11 cellular contexts compared by ENCODE assay signal in the genomic region with DNA sequence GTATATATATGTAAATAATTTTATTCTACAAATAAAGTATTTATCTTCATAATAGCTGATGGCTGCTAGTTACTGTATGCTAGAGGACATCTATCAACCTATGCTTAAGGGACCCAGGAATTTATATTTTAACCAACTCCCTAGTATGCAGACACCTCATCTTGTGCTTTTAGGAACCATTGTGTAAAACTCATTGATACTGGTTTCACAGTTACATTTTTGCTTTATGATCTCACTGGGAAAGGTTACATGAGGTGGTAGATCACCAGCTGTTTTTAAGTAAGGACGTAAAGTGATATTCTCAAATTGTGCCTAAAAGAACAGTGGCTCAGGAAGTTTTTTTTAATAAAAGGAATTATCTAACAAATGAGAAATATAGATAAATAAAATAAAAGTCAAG. TPM values are rescaled to one million over a fixed set of nuclear protein-coding genes. Genes with fewer than 3 reads are reported as not detected.
DNase-seq lines count a peak whose midpoint lies in the region; ATAC-seq, FAIRE-seq and TF ChIP-seq lines count a peak whose summit lies in the region.
"Had no signal": no experiment of that assay in that cellular context is flagged by ENCODE, and none has a peak within 500 bp of the region (broad histone marks: within the 10 kb centered on the region; RNA-seq: fewer than 3 reads in every experiment).

No MANE protein-coding gene starts in this region.

- H3K27ac ChIP-seq in HepG2 (ENCODE audit: extremely low read length, insufficient read depth, low read length) = no peak overlapping the region
- no peak overlapping the region for H3K27ac ChIP-seq in right lobe of liver
- H3K27ac ChIP-seq: C4-2B had no signal

- H3K36me3 ChIP-seq in HepG2 (replicated peaks in 1 of 2; ENCODE audit: control insufficient read depth in 1 of 2, insufficient read depth in 2 of 2, low read length in 2 of 2) = peaks cover 6 to 30% of the 10 kb centered on the region in 2 experiments; a peak in 4 of 5 replicates
- no peaks in the 10 kb centered on the region for H3K36me3 ChIP-seq in right lobe of liver
- H3K36me3 ChIP-seq: colonic mucosa had no signal

- H4K20me1 ChIP-seq in HepG2 (ENCODE audit: insufficient read depth, low read length) = no peaks in the 10 kb centered on the region

- H3K4me1 ChIP-seq in HepG2 (ENCODE audit: insufficient read depth, low read length) = peaks cover 30% of the 10 kb centered on the region
- no peaks in the 10 kb centered on the region for H3K4me1 ChIP-seq in right lobe of liver
- H3K4me1 ChIP-seq: colonic mucosa had no signal

- no peak overlapping the region for H3K4me3 Mint-ChIP-seq in activated CD8-positive, alpha-beta T cell treated with anti-CD3 and anti-CD28 coated beads for 36 hours
- H3K4me3 Mint-ChIP-seq: nephron had no signal

- TF ChIP-seq EP300 in HepG2 (IDR thresholded peaks at IDR 0.05; ENCODE audit: low read depth in 2 of 2, low read length in 2 of 2) = no peak
- TF ChIP-seq EP300 in HepG2 (CRISPR knock-in tag; IDR thresholded peaks at IDR 0.05; ENCODE audit: borderline replicate concordance) = no peak

- H3K27ac Mint-ChIP-seq in activated CD8-positive, alpha-beta T cell treated with anti-CD3 and anti-CD28 coated beads for 36 hours = peak overlapping the region; percentile 94
- H3K27ac Mint-ChIP-seq: nephron had no signal

- no peak for TF ChIP-seq RAD21 in HepG2 (CRISPR knock-in tag; IDR thresholded peaks at IDR 0.05)

- peaks cover 62% of the 10 kb centered on the region for H3K4me1 Mint-ChIP-seq in activated CD8-positive, alpha-beta T cell treated with anti-CD3 and anti-CD28 coated beads for 36 hours (ENCODE audit: low read depth)

- DNase-seq in HepG2 (ENCODE audit: low spot score) (peak; percentile 9), right lobe of liver (no peak), fibroblast of pulmonary artery (ENCODE audit: low read depth) (peak; percentile 88), urothelium cell line (ENCODE audit: low spot score) (peak; percentile 65), KBM-7 (no peak)
- no peak for DNase-seq in activated CD8-positive, alpha-beta T cell treated with anti-CD3 and anti-CD28 coated beads for 36 hours
- DNase-seq: colonic mucosa had no signal

- POLR2A ChIA-PET in HepG2 (lab: Yijun Ruan, JAX) = interaction anchor here (1.1 to 2.8 kb wide), 3 partner anchors 10 to 74 kb away, joined by 3 to 22 read pairs (median 5); no protein-coding TSS in a partner anchor
- POLR2A ChIA-PET in activated CD8-positive, alpha-beta T cell treated with anti-CD3 and anti-CD28 coated beads for 36 hours (lab: Charles Lee) = interaction anchor here (1.2 to 10.5 kb wide), 5 partner anchors 11 to 86 kb away, joined by 3 to 420 read pairs (median 39); no protein-coding TSS in a partner anchor

- H3K4me3 ChIP-seq in HepG2 (replicated peaks in 1 of 3; ENCODE audit: insufficient read depth in 1 of 3, low read depth in 2 of 3, low read length in 3 of 3) (no peak overlapping the region), right lobe of liver (no peak overlapping the region), fibroblast of pulmonary artery (replicated peaks; ENCODE audit: low read depth, low read length) (no peak overlapping the region)
- H3K4me3 ChIP-seq: colonic mucosa had no signal

- H3K9me3 ChIP-seq in HepG2 (ENCODE audit: low read length) (no peaks in the 10 kb centered on the region), right lobe of liver (no peaks in the 10 kb centered on the region)
- H3K9me3 ChIP-seq: colonic mucosa had no signal

- BruUV-seq in HepG2 (replicated peaks; lab: Mats Ljungman, UMichigan) = no TSS peak

- WGBS in HepG2 (ENCODE audit: low lambda C conversion rate) = 100% methylated on average over 1 of the region's 1 CpG
- WGBS in right lobe of liver (ENCODE audit: insufficient coverage, low coverage, low lambda C conversion rate, missing lambda C conversion rate) = 91% methylated on average over 1 of the region's 1 CpG

- no peaks in the 10 kb centered on the region for H3K27me3 Mint-ChIP-seq in activated CD8-positive, alpha-beta T cell treated with anti-CD3 and anti-CD28 coated beads for 36 hours

- no peak overlapping the region for H3K4me2 ChIP-seq in HepG2 (ENCODE audit: low read depth, low read length)

- no peak for TF ChIP-seq CTCF in HepG2 (CRISPR knock-in tag; IDR thresholded peaks at IDR 0.05)
- no peak for TF ChIP-seq CTCF in right lobe of liver (IDR thresholded peaks at IDR 0.05)
- TF ChIP-seq CTCF in activated CD8-positive, alpha-beta T cell treated with anti-CD3 and anti-CD28 coated beads for 36 hours (IDR thresholded peaks at IDR 0.05) = no peak
- no peak for TF ChIP-seq CTCF in fibroblast of pulmonary artery (IDR thresholded peaks at IDR 0.05; ENCODE audit: low read length, missing control alignments)

- H3K79me2 ChIP-seq in HepG2 (ENCODE audit: insufficient read depth, low read length) = peaks cover 11% of the 10 kb centered on the region

- peaks cover 8% of the 10 kb centered on the region for H3K9me3 Mint-ChIP-seq in activated CD8-positive, alpha-beta T cell treated with anti-CD3 and anti-CD28 coated beads for 36 hours

- ATAC-seq in HepG2 (no peak), right lobe of liver (no peak), HG03457 (IDR thresholded peaks at IDR 0.05; ENCODE audit: unreplicated experiment) (no peak), HG03045 (IDR thresholded peaks at IDR 0.05; ENCODE audit: unreplicated experiment) (no peak)
- peak; percentile 43 for ATAC-seq in activated CD8-positive, alpha-beta T cell treated with anti-CD3 and anti-CD28 coated beads for 36 hours

- TF ChIP-seq POLR2A in HepG2 (IDR thresholded peaks at IDR 0.05; ENCODE audit: insufficient read depth in 1 of 2, low read depth in 2 of 2, low read length in 2 of 2) (no peak), right lobe of liver (IDR thresholded peaks at IDR 0.05) (no peak)

- H3K27me3 ChIP-seq in HepG2 (ENCODE audit: control insufficient read depth in 1 of 2, insufficient read depth in 2 of 2, low read length in 2 of 2) = no peaks in the 10 kb centered on the region
- no peaks in the 10 kb centered on the region for H3K27me3 ChIP-seq in right lobe of liver
- H3K27me3 ChIP-seq: colonic mucosa had no signal

- intact Hi-C loops in HepG2 (cut with micrococcal nuclease; ENCODE audit: unreplicated experiment) = no loop called here
- intact Hi-C loops in right lobe of liver (cut with DNase I) = no loop called here
- intact Hi-C loops in activated CD8-positive, alpha-beta T cell treated with anti-CD3 and anti-CD28 coated beads for 36 hours (cut with micrococcal nuclease) = no loop called here

- CTCF ChIA-PET in HepG2 (lab: Yijun Ruan, JAX; ENCODE audit: low intra/inter-chr PET ratio, low total read pairs) = no interaction called here
- CTCF ChIA-PET in activated CD8-positive, alpha-beta T cell treated with anti-CD3 and anti-CD28 coated beads for 36 hours (lab: Charles Lee) = interaction anchor here (0.8 to 2.5 kb wide), 7 partner anchors 9 to 95 kb away, joined by 3 to 13 read pairs (median 5); a partner anchor contains a TSS

- peaks cover 58% of the 10 kb centered on the region for H3K36me3 Mint-ChIP-seq in activated CD8-positive, alpha-beta T cell treated with anti-CD3 and anti-CD28 coated beads for 36 hours (ENCODE audit: low read depth)

- H3K9ac ChIP-seq in HepG2 (ENCODE audit: insufficient read depth, low read depth, low read length) = no peak overlapping the region

- FAIRE-seq in HepG2 (lab: Jason Lieb, UNC) = no peak
- FAIRE-seq in urothelium cell line (lab: Jason Lieb, UNC) = no peak

- H2AFZ ChIP-seq in HepG2 (ENCODE audit: low read length) = no peak overlapping the region

- in situ Hi-C loops in HepG2 (cut with HindIII; ENCODE audit: extremely low pct_ligation_motif_present, low pct_unique_long_range_greater_than_20kb) (no loop called here), KBM-7 (cut with MboI; ENCODE audit: low pct_unique_long_range_greater_than_20kb, low sequenced_read_pairs) (no loop called here)

RNA-seq across cellular contexts. Expression of a gene that starts 56.4 kb away (rescaled TPM):
- 80.3 and 186 TPM in 2 replicates for total RNA-seq in HepG2 (2016; rRNA removed; fragmentation: Illumina TruSeq; extraction: Trizol)
- total RNA-seq in HepG2 (2016; cell fraction: cytosol; rRNA removed; fragmentation: Illumina TruSeq; extraction: Trizol; ENCODE audit: low read depth) = 81.7 and 81.9 TPM in 2 replicates
- 87.6 and 200 TPM in 2 replicates for total RNA-seq in HepG2 (2016; cell fraction: insoluble cytoplasmic fraction; rRNA removed; fragmentation: Illumina TruSeq; extraction: Trizol)
- 64.7 and 72.7 TPM in 2 replicates for total RNA-seq in HepG2 (2016; cell fraction: membrane; rRNA removed; fragmentation: Illumina TruSeq; extraction: Trizol)
- total RNA-seq in HepG2 (2016; cell fraction: nucleus; rRNA removed; fragmentation: Illumina TruSeq; extraction: Trizol) = 414 and 436 TPM in 2 replicates
- polyA plus RNA-seq in HepG2 (2011; rRNA removed) = 262 and 271 TPM in 2 replicates
- 66.8 and 107 TPM in 2 replicates for polyA plus RNA-seq in HepG2 (2011; cell fraction: cytosol; rRNA removed)
- 244 and 352 TPM in 2 replicates for polyA plus RNA-seq in HepG2 (2011; cell fraction: nucleus; rRNA removed)
- polyA plus RNA-seq in HepG2 (2012) = 151 and 169 TPM in 2 replicates
- polyA plus RNA-seq in HepG2 (2016; cell fraction: cytosol; fragmentation: Illumina TruSeq; extraction: Trizol; ENCODE audit: low read depth) = 21.0 and 21.9 TPM in 2 replicates
- 78.4 and 81.5 TPM in 2 replicates for polyA plus RNA-seq in HepG2 (2016; cell fraction: insoluble cytoplasmic fraction; fragmentation: Illumina TruSeq; extraction: Trizol; ENCODE audit: low read depth)
- polyA plus RNA-seq in HepG2 (2016; cell fraction: membrane; fragmentation: Illumina TruSeq; extraction: Trizol; ENCODE audit: low read depth) = 34.4 and 38.6 TPM in 2 replicates
- polyA plus RNA-seq in HepG2 (2016; cell fraction: nucleus; fragmentation: Illumina TruSeq; extraction: Trizol; ENCODE audit: insufficient read depth, low read depth) = 277 and 292 TPM in 2 replicates
- polyA minus RNA-seq in HepG2 (2011; rRNA and poly(A)+ RNA removed; ENCODE audit: low replicate concordance) = 294 and 406 TPM in 2 replicates
- polyA minus RNA-seq in HepG2 (2011; cell fraction: cytosol; rRNA and poly(A)+ RNA removed) = 134 and 182 TPM in 2 replicates
- 788 and 1,143 TPM in 2 replicates for polyA minus RNA-seq in HepG2 (2011; cell fraction: nucleus; rRNA and poly(A)+ RNA removed)
- total RNA-seq in right lobe of liver = 100 to 1,000 TPM in 4 of 6 experiments, 10 to 100 TPM in 2; 56.9 to 247 (median 160) TPM
- total RNA-seq in activated CD8-positive, alpha-beta T cell treated with anti-CD3 and anti-CD28 coated beads for 36 hours = 100 to 1,000 TPM; 239 to 248 TPM

RNA-seq across cellular contexts. Expression of a gene that starts 56.6 kb away (rescaled TPM):
- total RNA-seq in HepG2 (2016; rRNA removed; fragmentation: Illumina TruSeq; extraction: Trizol) (48.7 and 67.7 TPM in 2 replicates), right lobe of liver (10 to 100 TPM; 13.1 to 50.8 (median 19.7) TPM)
- 24.5 and 30.9 TPM in 2 replicates for total RNA-seq in HepG2 (2016; cell fraction: cytosol; rRNA removed; fragmentation: Illumina TruSeq; extraction: Trizol; ENCODE audit: low read depth)
- total RNA-seq in HepG2 (2016; cell fraction: insoluble cytoplasmic fraction; rRNA removed; fragmentation: Illumina TruSeq; extraction: Trizol) = 43.2 and 68.2 TPM in 2 replicates
- total RNA-seq in HepG2 (2016; cell fraction: membrane; rRNA removed; fragmentation: Illumina TruSeq; extraction: Trizol) = 26.1 and 28.8 TPM in 2 replicates
- 57.2 and 59.6 TPM in 2 replicates for total RNA-seq in HepG2 (2016; cell fraction: nucleus; rRNA removed; fragmentation: Illumina TruSeq; extraction: Trizol)
- polyA plus RNA-seq in HepG2 (2011; rRNA removed) = 73.6 and 83.3 TPM in 2 replicates
- polyA plus RNA-seq in HepG2 (2011; cell fraction: cytosol; rRNA removed) = 52.4 and 80.1 TPM in 2 replicates
- polyA plus RNA-seq in HepG2 (2011; cell fraction: nucleus; rRNA removed) = 24.3 and 32.5 TPM in 2 replicates
- 61.8 and 70.1 TPM in 2 replicates for polyA plus RNA-seq in HepG2 (2012)
- 19.3 and 20.0 TPM in 2 replicates for polyA plus RNA-seq in HepG2 (2016; cell fraction: cytosol; fragmentation: Illumina TruSeq; extraction: Trizol; ENCODE audit: low read depth)
- polyA plus RNA-seq in HepG2 (2016; cell fraction: insoluble cytoplasmic fraction; fragmentation: Illumina TruSeq; extraction: Trizol; ENCODE audit: low read depth) = 49.4 and 52.0 TPM in 2 replicates
- 19.4 and 21.2 TPM in 2 replicates for polyA plus RNA-seq in HepG2 (2016; cell fraction: membrane; fragmentation: Illumina TruSeq; extraction: Trizol; ENCODE audit: low read depth)
- polyA plus RNA-seq in HepG2 (2016; cell fraction: nucleus; fragmentation: Illumina TruSeq; extraction: Trizol; ENCODE audit: insufficient read depth, low read depth) = 111 and 117 TPM in 2 replicates
- 40.8 and 45.5 TPM in 2 replicates for polyA minus RNA-seq in HepG2 (2011; rRNA and poly(A)+ RNA removed; ENCODE audit: low replicate concordance)
- polyA minus RNA-seq in HepG2 (2011; cell fraction: cytosol; rRNA and poly(A)+ RNA removed) = 17.2 and 20.3 TPM in 2 replicates
- polyA minus RNA-seq in HepG2 (2011; cell fraction: nucleus; rRNA and poly(A)+ RNA removed) = 31.4 and 37.7 TPM in 2 replicates
- total RNA-seq in activated CD8-positive, alpha-beta T cell treated with anti-CD3 and anti-CD28 coated beads for 36 hours = 10 to 100 TPM; 34.2 to 37.4 TPM

Comparison
In these comparisons a context has a peak if more than half of its experiments do, and no peak if none do; other contexts are left out.
1. DNase-seq: peak in HepG2 (single experiment), fibroblast of pulmonary artery (single experiment) and urothelium cell line (single experiment); none in right lobe of liver (0 of 3), activated CD8-positive, alpha-beta T cell treated with anti-CD3 and anti-CD28 coated beads for 36 hours (single experiment) and KBM-7 (single experiment).